ENCODE assay signal across 1 cellular context in the genomic region with DNA sequence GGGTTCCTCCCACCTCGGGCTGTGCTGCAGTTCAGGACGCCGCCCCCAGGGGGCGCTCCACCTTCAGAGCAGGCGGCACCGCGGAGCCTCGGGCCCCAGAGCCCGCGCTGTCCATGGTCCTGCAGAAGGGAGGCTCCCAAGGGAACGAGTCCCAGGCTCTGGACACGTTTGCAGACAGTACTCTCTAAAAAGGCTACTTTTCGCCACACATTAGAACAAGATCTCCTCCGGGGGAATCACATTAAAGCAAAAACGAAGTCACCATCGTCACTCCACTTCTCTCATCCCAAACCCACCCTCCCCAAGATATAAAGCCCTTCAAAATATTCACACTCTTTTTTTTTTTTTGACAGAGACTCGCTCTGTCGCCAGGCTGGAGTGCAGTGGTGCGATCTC.
TF ChIP-seq lines count a peak whose summit lies in the region.

No MANE protein-coding gene starts in this region.

TF ChIP-seq in K562, 482 proteins besides CTCF, POLR2A, EP300 and RAD21 (continued from another document and continues in another):
- TF ChIP-seq, protein P1, sequence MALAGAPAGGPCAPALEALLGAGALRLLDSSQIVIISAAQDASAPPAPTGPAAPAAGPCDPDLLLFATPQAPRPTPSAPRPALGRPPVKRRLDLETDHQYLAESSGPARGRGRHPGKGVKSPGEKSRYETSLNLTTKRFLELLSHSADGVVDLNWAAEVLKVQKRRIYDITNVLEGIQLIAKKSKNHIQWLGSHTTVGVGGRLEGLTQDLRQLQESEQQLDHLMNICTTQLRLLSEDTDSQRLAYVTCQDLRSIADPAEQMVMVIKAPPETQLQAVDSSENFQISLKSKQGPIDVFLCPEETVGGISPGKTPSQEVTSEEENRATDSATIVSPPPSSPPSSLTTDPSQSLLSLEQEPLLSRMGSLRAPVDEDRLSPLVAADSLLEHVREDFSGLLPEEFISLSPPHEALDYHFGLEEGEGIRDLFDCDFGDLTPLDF (CRISPR knock-in tag; IDR thresholded peaks at IDR 0.05), result peak; percentile 98
- TF ChIP-seq NR3C1 (CRISPR knock-in tag; IDR thresholded peaks at IDR 0.05) (peak; percentile 97), ZNF324 (CRISPR knock-in tag; IDR thresholded peaks at IDR 0.05) (no peak), MXI1 (IDR thresholded peaks at IDR 0.05; ENCODE audit: low read depth, low read length) (peak; percentile 67; the same call in 1 of the 2 replicates), NFE2L1 (tag; IDR thresholded peaks at IDR 0.05; ENCODE audit: borderline replicate concordance, low read depth) (no peak), XRCC5 (IDR thresholded peaks at IDR 0.05; ENCODE audit: low read depth, low read length) (peak; percentile 97), KDM1A (IDR thresholded peaks at IDR 0.05) (no peak), SRSF1 (IDR thresholded peaks at IDR 0.05; ENCODE audit: low read depth, low read length) (no peak), ZFPM2 (CRISPR knock-in tag; IDR thresholded peaks at IDR 0.05) (no peak), RBFOX2 (IDR thresholded peaks at IDR 0.05; ENCODE audit: low read depth, low read length) (no peak), ZNF76 (CRISPR knock-in tag; IDR thresholded peaks at IDR 0.05; ENCODE audit: borderline replicate concordance) (no peak), HEY1 (CRISPR knock-in tag; IDR thresholded peaks at IDR 0.05; ENCODE audit: borderline replicate concordance) (peak; percentile 41; the same call in 1 of the 2 replicates), NR2C1 (IDR thresholded peaks at IDR 0.05) (no peak), NR2C1 (tag; IDR thresholded peaks at IDR 0.05) (peak; percentile 40; the same call in 1 of the 2 replicates), DDX20 (tag; IDR thresholded peaks at IDR 0.05; ENCODE audit: low read depth) (no peak), SMARCB1 (IDR thresholded peaks at IDR 0.05; ENCODE audit: insufficient read length, low read depth) (no peak), ZNF311 (CRISPR knock-in tag; IDR thresholded peaks at IDR 0.05) (no peak), XRCC4 (IDR thresholded peaks at IDR 0.05; ENCODE audit: extremely low read depth, insufficient read depth, insufficient read length) (no peak), ZKSCAN3 (CRISPR knock-in tag; IDR thresholded peaks at IDR 0.05) (no peak), ZNF282 (CRISPR knock-in tag; IDR thresholded peaks at IDR 0.05) (peak; percentile 27; the same call in 1 of the 2 replicates), ZNF696 (CRISPR knock-in tag; conservative IDR thresholded peaks at IDR 0.05) (no peak), ASH1L (IDR thresholded peaks at IDR 0.05; ENCODE audit: borderline replicate concordance, low read depth, partially characterized antibody) (no peak), NFRKB (IDR thresholded peaks at IDR 0.05; ENCODE audit: low read depth) (no peak), HDAC2 (IDR thresholded peaks at IDR 0.05) (no peak), SRF (CRISPR knock-in tag; IDR thresholded peaks at IDR 0.05) (peak in 1 of 2 experiments; percentile 90; a peak in 2 of 4 replicates), NFATC3 (IDR thresholded peaks at IDR 0.05) (no peak), HDAC6 (IDR thresholded peaks at IDR 0.05; ENCODE audit: low read depth, low read length) (no peak), FOXK2 (conservative IDR thresholded peaks at IDR 0.05 in 1 of 2, IDR thresholded peaks at IDR 0.05 in 1 of 2; ENCODE audit: low read depth in 2 of 2) (no peak), CHD2 (IDR thresholded peaks at IDR 0.05; ENCODE audit: low read depth, low read length) (no peak), ZNF717 (CRISPR knock-in tag; IDR thresholded peaks at IDR 0.05) (no peak), CBX8 (IDR thresholded peaks at IDR 0.05; ENCODE audit: borderline replicate concordance, extremely low read depth, low read depth, low read length, poor library complexity, severe bottlenecking) (no peak), SRSF9 (IDR thresholded peaks at IDR 0.05; ENCODE audit: borderline replicate concordance, low read depth, low read length) (no peak), ZNF668 (CRISPR knock-in tag; IDR thresholded peaks at IDR 0.05) (no peak), TFAM (CRISPR knock-in tag; conservative IDR thresholded peaks at IDR 0.05) (no peak), SOX6 (IDR thresholded peaks at IDR 0.05) (peak; percentile 42), TOE1 (IDR thresholded peaks at IDR 0.05; ENCODE audit: borderline replicate concordance) (no peak; the same call in 1 of the 2 replicates), TOE1 (CRISPR knock-in tag; IDR thresholded peaks at IDR 0.05; ENCODE audit: borderline replicate concordance, low read depth) (0 out of 2 replicates have a peak, but pooled peaks have one; percentile 84), ZBTB8A (IDR thresholded peaks at IDR 0.05; ENCODE audit: partially characterized antibody) (no peak), PHTF2 (CRISPR knock-in tag; IDR thresholded peaks at IDR 0.05) (no peak), DACH1 (IDR thresholded peaks at IDR 0.05; ENCODE audit: partially characterized antibody) (no peak), HNRNPH1 (optimal IDR thresholded peaks at IDR 0.05; ENCODE audit: low read depth, low read length) (no peak), HMG20A (CRISPR knock-in tag; conservative IDR thresholded peaks at IDR 0.05) (no peak), EWSR1 (IDR thresholded peaks at IDR 0.05; ENCODE audit: borderline replicate concordance, low read depth, partially characterized antibody) (no peak), HSF4 (CRISPR knock-in tag; IDR thresholded peaks at IDR 0.05; ENCODE audit: borderline replicate concordance) (no peak), ZNF561 (CRISPR knock-in tag; conservative IDR thresholded peaks at IDR 0.05) (no peak), HNRNPLL (IDR thresholded peaks at IDR 0.05; ENCODE audit: low read depth, low read length, poor library complexity, severe bottlenecking) (no peak), TARDBP (IDR thresholded peaks at IDR 0.05) (peak; percentile 59; the same call in 1 of the 2 replicates), ZNF644 (tag; IDR thresholded peaks at IDR 0.05; ENCODE audit: low read depth) (0 out of 2 replicates have a peak, but pooled peaks have one; percentile 42), SREBF1 (IDR thresholded peaks at IDR 0.05; ENCODE audit: borderline replicate concordance, low read depth, low read length) (no peak)
- TF ChIP-seq, protein P2, sequence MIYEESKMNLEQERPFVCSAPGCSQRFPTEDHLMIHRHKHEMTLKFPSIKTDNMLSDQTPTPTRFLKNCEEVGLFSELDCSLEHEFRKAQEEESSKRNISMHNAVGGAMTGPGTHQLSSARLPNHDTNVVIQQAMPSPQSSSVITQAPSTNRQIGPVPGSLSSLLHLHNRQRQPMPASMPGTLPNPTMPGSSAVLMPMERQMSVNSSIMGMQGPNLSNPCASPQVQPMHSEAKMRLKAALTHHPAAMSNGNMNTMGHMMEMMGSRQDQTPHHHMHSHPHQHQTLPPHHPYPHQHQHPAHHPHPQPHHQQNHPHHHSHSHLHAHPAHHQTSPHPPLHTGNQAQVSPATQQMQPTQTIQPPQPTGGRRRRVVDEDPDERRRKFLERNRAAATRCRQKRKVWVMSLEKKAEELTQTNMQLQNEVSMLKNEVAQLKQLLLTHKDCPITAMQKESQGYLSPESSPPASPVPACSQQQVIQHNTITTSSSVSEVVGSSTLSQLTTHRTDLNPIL (CRISPR knock-in tag; IDR thresholded peaks at IDR 0.05), result no peak
- TF ChIP-seq, protein P3, sequence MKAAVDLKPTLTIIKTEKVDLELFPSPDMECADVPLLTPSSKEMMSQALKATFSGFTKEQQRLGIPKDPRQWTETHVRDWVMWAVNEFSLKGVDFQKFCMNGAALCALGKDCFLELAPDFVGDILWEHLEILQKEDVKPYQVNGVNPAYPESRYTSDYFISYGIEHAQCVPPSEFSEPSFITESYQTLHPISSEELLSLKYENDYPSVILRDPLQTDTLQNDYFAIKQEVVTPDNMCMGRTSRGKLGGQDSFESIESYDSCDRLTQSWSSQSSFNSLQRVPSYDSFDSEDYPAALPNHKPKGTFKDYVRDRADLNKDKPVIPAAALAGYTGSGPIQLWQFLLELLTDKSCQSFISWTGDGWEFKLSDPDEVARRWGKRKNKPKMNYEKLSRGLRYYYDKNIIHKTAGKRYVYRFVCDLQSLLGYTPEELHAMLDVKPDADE (conservative IDR thresholded peaks at IDR 0.05; ENCODE audit: control insufficient read depth, low read depth, low read length), result no peak
- TF ChIP-seq, protein P4, sequence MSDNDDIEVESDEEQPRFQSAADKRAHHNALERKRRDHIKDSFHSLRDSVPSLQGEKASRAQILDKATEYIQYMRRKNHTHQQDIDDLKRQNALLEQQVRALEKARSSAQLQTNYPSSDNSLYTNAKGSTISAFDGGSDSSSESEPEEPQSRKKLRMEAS (CRISPR knock-in tag; IDR thresholded peaks at IDR 0.05), result peak; percentile 94
- TF ChIP-seq, protein P5, sequence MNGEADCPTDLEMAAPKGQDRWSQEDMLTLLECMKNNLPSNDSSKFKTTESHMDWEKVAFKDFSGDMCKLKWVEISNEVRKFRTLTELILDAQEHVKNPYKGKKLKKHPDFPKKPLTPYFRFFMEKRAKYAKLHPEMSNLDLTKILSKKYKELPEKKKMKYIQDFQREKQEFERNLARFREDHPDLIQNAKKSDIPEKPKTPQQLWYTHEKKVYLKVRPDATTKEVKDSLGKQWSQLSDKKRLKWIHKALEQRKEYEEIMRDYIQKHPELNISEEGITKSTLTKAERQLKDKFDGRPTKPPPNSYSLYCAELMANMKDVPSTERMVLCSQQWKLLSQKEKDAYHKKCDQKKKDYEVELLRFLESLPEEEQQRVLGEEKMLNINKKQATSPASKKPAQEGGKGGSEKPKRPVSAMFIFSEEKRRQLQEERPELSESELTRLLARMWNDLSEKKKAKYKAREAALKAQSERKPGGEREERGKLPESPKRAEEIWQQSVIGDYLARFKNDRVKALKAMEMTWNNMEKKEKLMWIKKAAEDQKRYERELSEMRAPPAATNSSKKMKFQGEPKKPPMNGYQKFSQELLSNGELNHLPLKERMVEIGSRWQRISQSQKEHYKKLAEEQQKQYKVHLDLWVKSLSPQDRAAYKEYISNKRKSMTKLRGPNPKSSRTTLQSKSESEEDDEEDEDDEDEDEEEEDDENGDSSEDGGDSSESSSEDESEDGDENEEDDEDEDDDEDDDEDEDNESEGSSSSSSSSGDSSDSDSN (IDR thresholded peaks at IDR 0.05; ENCODE audit: borderline replicate concordance in 1 of 2, low read depth in 2 of 2, low read length in 2 of 2), result no peak
- TF ChIP-seq, protein P6, sequence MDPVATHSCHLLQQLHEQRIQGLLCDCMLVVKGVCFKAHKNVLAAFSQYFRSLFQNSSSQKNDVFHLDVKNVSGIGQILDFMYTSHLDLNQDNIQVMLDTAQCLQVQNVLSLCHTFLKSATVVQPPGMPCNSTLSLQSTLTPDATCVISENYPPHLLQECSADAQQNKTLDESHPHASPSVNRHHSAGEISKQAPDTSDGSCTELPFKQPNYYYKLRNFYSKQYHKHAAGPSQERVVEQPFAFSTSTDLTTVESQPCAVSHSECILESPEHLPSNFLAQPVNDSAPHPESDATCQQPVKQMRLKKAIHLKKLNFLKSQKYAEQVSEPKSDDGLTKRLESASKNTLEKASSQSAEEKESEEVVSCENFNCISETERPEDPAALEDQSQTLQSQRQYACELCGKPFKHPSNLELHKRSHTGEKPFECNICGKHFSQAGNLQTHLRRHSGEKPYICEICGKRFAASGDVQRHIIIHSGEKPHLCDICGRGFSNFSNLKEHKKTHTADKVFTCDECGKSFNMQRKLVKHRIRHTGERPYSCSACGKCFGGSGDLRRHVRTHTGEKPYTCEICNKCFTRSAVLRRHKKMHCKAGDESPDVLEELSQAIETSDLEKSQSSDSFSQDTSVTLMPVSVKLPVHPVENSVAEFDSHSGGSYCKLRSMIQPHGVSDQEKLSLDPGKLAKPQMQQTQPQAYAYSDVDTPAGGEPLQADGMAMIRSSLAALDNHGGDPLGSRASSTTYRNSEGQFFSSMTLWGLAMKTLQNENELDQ (CRISPR knock-in tag; IDR thresholded peaks at IDR 0.05; ENCODE audit: borderline replicate concordance), result peak; percentile 97; the same call in 1 of the 2 replicates
- TF ChIP-seq, protein P7, sequence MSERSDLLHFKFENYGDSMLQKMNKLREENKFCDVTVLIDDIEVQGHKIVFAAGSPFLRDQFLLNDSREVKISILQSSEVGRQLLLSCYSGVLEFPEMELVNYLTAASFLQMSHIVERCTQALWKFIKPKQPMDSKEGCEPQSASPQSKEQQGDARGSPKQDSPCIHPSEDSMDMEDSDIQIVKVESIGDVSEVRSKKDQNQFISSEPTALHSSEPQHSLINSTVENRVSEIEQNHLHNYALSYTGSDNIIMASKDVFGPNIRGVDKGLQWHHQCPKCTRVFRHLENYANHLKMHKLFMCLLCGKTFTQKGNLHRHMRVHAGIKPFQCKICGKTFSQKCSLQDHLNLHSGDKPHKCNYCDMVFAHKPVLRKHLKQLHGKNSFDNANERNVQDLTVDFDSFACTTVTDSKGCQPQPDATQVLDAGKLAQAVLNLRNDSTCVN (CRISPR knock-in tag; IDR thresholded peaks at IDR 0.05), result no peak
- TF ChIP-seq, protein P8, sequence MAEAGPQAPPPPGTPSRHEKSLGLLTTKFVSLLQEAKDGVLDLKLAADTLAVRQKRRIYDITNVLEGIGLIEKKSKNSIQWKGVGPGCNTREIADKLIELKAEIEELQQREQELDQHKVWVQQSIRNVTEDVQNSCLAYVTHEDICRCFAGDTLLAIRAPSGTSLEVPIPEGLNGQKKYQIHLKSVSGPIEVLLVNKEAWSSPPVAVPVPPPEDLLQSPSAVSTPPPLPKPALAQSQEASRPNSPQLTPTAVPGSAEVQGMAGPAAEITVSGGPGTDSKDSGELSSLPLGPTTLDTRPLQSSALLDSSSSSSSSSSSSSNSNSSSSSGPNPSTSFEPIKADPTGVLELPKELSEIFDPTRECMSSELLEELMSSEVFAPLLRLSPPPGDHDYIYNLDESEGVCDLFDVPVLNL (CRISPR knock-in tag; IDR thresholded peaks at IDR 0.05; ENCODE audit: low read depth), result peak; percentile 90
- TF ChIP-seq, protein P9, sequence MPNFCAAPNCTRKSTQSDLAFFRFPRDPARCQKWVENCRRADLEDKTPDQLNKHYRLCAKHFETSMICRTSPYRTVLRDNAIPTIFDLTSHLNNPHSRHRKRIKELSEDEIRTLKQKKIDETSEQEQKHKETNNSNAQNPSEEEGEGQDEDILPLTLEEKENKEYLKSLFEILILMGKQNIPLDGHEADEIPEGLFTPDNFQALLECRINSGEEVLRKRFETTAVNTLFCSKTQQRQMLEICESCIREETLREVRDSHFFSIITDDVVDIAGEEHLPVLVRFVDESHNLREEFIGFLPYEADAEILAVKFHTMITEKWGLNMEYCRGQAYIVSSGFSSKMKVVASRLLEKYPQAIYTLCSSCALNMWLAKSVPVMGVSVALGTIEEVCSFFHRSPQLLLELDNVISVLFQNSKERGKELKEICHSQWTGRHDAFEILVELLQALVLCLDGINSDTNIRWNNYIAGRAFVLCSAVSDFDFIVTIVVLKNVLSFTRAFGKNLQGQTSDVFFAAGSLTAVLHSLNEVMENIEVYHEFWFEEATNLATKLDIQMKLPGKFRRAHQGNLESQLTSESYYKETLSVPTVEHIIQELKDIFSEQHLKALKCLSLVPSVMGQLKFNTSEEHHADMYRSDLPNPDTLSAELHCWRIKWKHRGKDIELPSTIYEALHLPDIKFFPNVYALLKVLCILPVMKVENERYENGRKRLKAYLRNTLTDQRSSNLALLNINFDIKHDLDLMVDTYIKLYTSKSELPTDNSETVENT (CRISPR knock-in tag; IDR thresholded peaks at IDR 0.05), result no peak
- TF ChIP-seq, protein P10, sequence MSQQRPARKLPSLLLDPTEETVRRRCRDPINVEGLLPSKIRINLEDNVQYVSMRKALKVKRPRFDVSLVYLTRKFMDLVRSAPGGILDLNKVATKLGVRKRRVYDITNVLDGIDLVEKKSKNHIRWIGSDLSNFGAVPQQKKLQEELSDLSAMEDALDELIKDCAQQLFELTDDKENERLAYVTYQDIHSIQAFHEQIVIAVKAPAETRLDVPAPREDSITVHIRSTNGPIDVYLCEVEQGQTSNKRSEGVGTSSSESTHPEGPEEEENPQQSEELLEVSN (IDR thresholded peaks at IDR 0.05; ENCODE audit: borderline replicate concordance in 1 of 2, extremely low read depth in 1 of 2, insufficient read depth in 1 of 2, insufficient read length in 1 of 2, low read depth in 1 of 2, low read length in 1 of 2, poor library complexity in 1 of 2, severe bottlenecking in 1 of 2), result peak in 1 of 2 experiments; percentile 37
